ENCODE assay signal across 23 cellular contexts in genomic region chr5:64987768-64988167, GRCh38.
"Had no signal": no experiment of that assay in that cellular context is flagged by ENCODE, and none has a peak within 500 bp of the region (broad histone marks: within the 10 kb centered on the region; RNA-seq: fewer than 3 reads in every experiment).

No MANE protein-coding gene starts in this region.

- FAIRE-seq: endothelial cell of umbilical vein, frontal cortex, keratinocyte had no signal

- H3K9me3 Mint-ChIP-seq: dendritic cell treated with granulocyte-macrophage colony-stimulating factor and Interleukin-4, amounts not matched to agents 40 ng/mL and 50 ng/mL, for 4 days; effector memory CD8-positive, alpha-beta T cell; immature natural killer cell had no signal

- H3K9me3 ChIP-seq: colonic mucosa, gastroesophageal sphincter, left lung, lower lobe of right lung, mucosa of descending colon had no signal

- H3K4me3 Mint-ChIP-seq: dendritic cell treated with granulocyte-macrophage colony-stimulating factor and Interleukin-4, amounts not matched to agents 40 ng/mL and 50 ng/mL, for 4 days; effector memory CD8-positive, alpha-beta T cell; immature natural killer cell; mesothelial cell of epicardium; naive B cell had no signal

- H3K27me3 Mint-ChIP-seq: dendritic cell treated with granulocyte-macrophage colony-stimulating factor and Interleukin-4, amounts not matched to agents 40 ng/mL and 50 ng/mL, for 4 days; effector memory CD8-positive, alpha-beta T cell; naive B cell had no signal

- H3K4me1 ChIP-seq: colonic mucosa, esophagus muscularis mucosa, foreskin keratinocyte, heart left ventricle, left lung, lower lobe of right lung had no signal

- H3K4me3 ChIP-seq: colonic mucosa, esophagus muscularis mucosa, gastroesophageal sphincter, heart left ventricle, hepatocyte, left lung, lower lobe of right lung, mucosa of descending colon had no signal

- H3K27ac ChIP-seq: colonic mucosa, esophagus muscularis mucosa, foreskin keratinocyte, gastroesophageal sphincter, heart left ventricle, hepatocyte, left lung, lower lobe of right lung had no signal

- ATAC-seq: effector memory CD8-positive, alpha-beta T cell; foreskin keratinocyte; gastroesophageal sphincter; heart left ventricle; left cardiac atrium; left lung; left ventricle myocardium superior; lower lobe of right lung; mucosa of descending colon had no signal

- H3K27ac Mint-ChIP-seq: dendritic cell treated with granulocyte-macrophage colony-stimulating factor and Interleukin-4, amounts not matched to agents 40 ng/mL and 50 ng/mL, for 4 days; effector memory CD8-positive, alpha-beta T cell; immature natural killer cell; mesothelial cell of epicardium had no signal

- H3K36me3 ChIP-seq: colonic mucosa, heart left ventricle, lower lobe of right lung had no signal

- DNase-seq: colonic mucosa; cortex of kidney; effector CD8-positive, alpha-beta T cell; effector memory CD8-positive, alpha-beta T cell; foreskin keratinocyte; heart left ventricle; hypothalamus; immature natural killer cell; left cardiac atrium; left lung; left ventricle myocardium superior; lower lobe of right lung; mesenchymal stem cell; mucosa of descending colon; naive B cell had no signal
